Comparison of ENCODE assay signal across 1 cellular context in the genomic region with DNA sequence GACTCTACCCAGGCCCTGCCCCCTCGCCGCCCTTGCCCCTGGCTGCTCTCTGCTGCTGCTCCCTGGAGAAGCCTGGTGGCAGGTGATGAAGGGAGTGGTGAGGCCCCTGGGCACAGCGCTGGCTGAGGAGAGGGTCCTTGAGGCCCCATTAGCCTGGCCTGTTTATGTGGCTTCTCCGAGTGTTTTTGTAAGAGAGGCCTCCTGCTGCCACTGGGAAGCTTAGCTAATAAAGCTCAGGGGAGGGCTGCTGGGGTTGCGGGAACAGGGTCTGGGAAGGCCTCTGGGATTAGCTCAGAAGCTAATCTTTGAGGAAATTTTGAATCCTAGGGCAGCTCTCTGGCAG.
TF ChIP-seq lines count a peak whose summit lies in the region.

No MANE protein-coding gene starts in this region.

TF ChIP-seq in WTC11, 78 proteins besides CTCF, POLR2A, EP300 and RAD21 (continued from another document):
- TF ChIP-seq ETV6 (CRISPR knock-in tag; IDR thresholded peaks at IDR 0.05) (no peak), ZNF281 (CRISPR knock-in tag; IDR thresholded peaks at IDR 0.05) (no peak), GRHL2 (CRISPR knock-in tag; IDR thresholded peaks at IDR 0.05; ENCODE audit: insufficient replicate concordance, severe bottlenecking) (no peak), IRF1 (CRISPR knock-in tag; IDR thresholded peaks at IDR 0.05) (no peak)
- TF ChIP-seq, protein P1, sequence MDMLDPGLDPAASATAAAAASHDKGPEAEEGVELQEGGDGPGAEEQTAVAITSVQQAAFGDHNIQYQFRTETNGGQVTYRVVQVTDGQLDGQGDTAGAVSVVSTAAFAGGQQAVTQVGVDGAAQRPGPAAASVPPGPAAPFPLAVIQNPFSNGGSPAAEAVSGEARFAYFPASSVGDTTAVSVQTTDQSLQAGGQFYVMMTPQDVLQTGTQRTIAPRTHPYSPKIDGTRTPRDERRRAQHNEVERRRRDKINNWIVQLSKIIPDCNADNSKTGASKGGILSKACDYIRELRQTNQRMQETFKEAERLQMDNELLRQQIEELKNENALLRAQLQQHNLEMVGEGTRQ (CRISPR knock-in tag; IDR thresholded peaks at IDR 0.05) = no peak
